In the genomic region with DNA sequence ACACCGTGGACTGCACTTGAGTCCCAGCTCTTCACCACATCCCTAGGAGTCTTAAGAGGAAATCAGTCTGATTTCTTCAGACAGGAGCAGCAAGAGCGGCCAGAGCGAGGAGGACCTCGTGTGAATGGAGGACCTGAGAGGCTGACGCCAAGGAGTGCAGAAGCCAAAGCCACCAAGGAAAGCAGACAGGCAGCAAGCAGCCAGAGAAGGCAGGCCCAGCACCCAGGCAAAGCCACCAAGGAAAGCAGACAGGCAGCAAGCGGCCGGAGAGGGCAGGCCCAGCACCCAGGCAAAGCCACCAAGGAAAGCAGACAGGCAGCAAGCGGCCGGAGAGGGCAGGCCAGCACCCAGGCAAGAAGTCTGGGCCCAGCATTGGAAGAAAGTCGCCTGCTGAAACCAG, we compare ENCODE assay signal across 20 cellular contexts. TPM values are rescaled to one million over a fixed set of nuclear protein-coding genes. Genes with fewer than 3 reads are reported as not detected.
DNase-seq lines count a peak whose midpoint lies in the region; ATAC-seq and TF ChIP-seq lines count a peak whose summit lies in the region.
"Had no signal": no experiment of that assay in that cellular context is flagged by ENCODE, and none has a peak within 500 bp of the region (broad histone marks: within the 10 kb centered on the region; RNA-seq: fewer than 3 reads in every experiment).

No MANE protein-coding gene starts in this region.

- POLR2A ChIA-PET in activated CD4-positive, alpha-beta T cell treated with anti-CD3 and anti-CD28 coated beads, Interleukin-2, amount 10 ng/mL, durations not matched to agents 7 days and 5 days (lab: Charles Lee), result no interaction called here
- POLR2A ChIA-PET in CD4-positive, alpha-beta memory T cell (lab: Charles Lee; ENCODE audit: partially characterized antibody), result no interaction called here

- H3K27ac Mint-ChIP-seq in activated CD4-positive, alpha-beta T cell treated with anti-CD3 and anti-CD28 coated beads, Interleukin-2, amount 10 ng/mL, durations not matched to agents 7 days and 5 days, result peak overlapping the region; percentile 31
- H3K27ac Mint-ChIP-seq in CD4-positive, alpha-beta memory T cell, result peak overlapping the region in 4 of 7 donors; percentile 16 to 66 (median 44)
- peak overlapping the region; percentile 59 for H3K27ac Mint-ChIP-seq in endothelial cell (ENCODE audit: unreplicated experiment)

- CTCF ChIA-PET in activated CD4-positive, alpha-beta T cell treated with anti-CD3 and anti-CD28 coated beads, Interleukin-2, amount 10 ng/mL, durations not matched to agents 7 days and 5 days (lab: Charles Lee), result interaction anchor here (2.3 to 2.9 kb wide), 2 partner anchors 14 kb away, joined by 9 to 16 read pairs; no protein-coding TSS in a partner anchor
- CTCF ChIA-PET in CD4-positive, alpha-beta memory T cell (lab: Charles Lee; ENCODE audit: partially characterized antibody), result interaction anchor here (1.2 to 3.2 kb wide), 2 partner anchors 11 to 36 kb away, joined by 3 to 13 read pairs; no protein-coding TSS in a partner anchor

- no peaks in the 10 kb centered on the region for H3K9me3 ChIP-seq in CD4-positive, alpha-beta memory T cell (ENCODE audit: control insufficient read depth in 1 of 2, low read length in 2 of 2)
- H3K9me3 ChIP-seq: BLaER1 treated with 17β-estradiol and CSF1 and Interleukin-3, amounts not matched to agents 10 nM and 100 nM had no signal

- H3K4me3 ChIP-seq in CD4-positive, alpha-beta memory T cell (ENCODE audit: low read length in 2 of 2), result no peak overlapping the region
- H3K4me3 ChIP-seq: BLaER1 treated with 17β-estradiol and CSF1 and Interleukin-3, amounts not matched to agents 10 nM and 100 nM had no signal

- intact Hi-C loops in CD4-positive, alpha-beta memory T cell (cut with micrococcal nuclease), result no loop called here
- intact Hi-C loops in posterior vena cava (cut with DNase I), result no loop called here

- peaks cover 4% of the 10 kb centered on the region for H3K4me1 Mint-ChIP-seq in activated CD4-positive, alpha-beta T cell treated with anti-CD3 and anti-CD28 coated beads, Interleukin-2, amount 10 ng/mL, durations not matched to agents 7 days and 5 days
- H3K4me1 Mint-ChIP-seq in CD4-positive, alpha-beta memory T cell, result peaks cover 0 to 4% (median under 1%) of the 10 kb centered on the region in 4 donors
- peaks cover 8% of the 10 kb centered on the region for H3K4me1 Mint-ChIP-seq in endothelial cell (ENCODE audit: unreplicated experiment)
- H3K4me1 Mint-ChIP-seq in activated T-cell treated with anti-CD3 and anti-CD28 coated beads, Interleukin-2, amount 50 U/mL, for 4 hours (ENCODE audit: low read depth), result peaks cover 4% of the 10 kb centered on the region

- ATAC-seq in activated T-cell treated with anti-CD3 and anti-CD28 coated beads, Interleukin-2, amount 50 U/mL, for 4 hours, result no peak

- H3K27me3 ChIP-seq in CD4-positive, alpha-beta memory T cell (ENCODE audit: insufficient read depth, low read length), result no peaks in the 10 kb centered on the region
- H3K27me3 ChIP-seq: BLaER1 treated with 17β-estradiol and CSF1 and Interleukin-3, amounts not matched to agents 10 nM and 100 nM had no signal

- H3K27ac ChIP-seq in CD4-positive, alpha-beta memory T cell (ENCODE audit: low read depth, low read length), result no peak overlapping the region
- H3K27ac ChIP-seq: KMS-11 had no signal

- peaks cover 14% of the 10 kb centered on the region for H3K36me3 Mint-ChIP-seq in activated CD4-positive, alpha-beta T cell treated with anti-CD3 and anti-CD28 coated beads, Interleukin-2, amount 10 ng/mL, durations not matched to agents 7 days and 5 days (ENCODE audit: low read depth)
- peaks cover 21 to 49% of the 10 kb centered on the region in 2 donors for H3K36me3 Mint-ChIP-seq in CD4-positive, alpha-beta memory T cell
- H3K36me3 Mint-ChIP-seq in endothelial cell (ENCODE audit: low read depth, unreplicated experiment), result peaks cover 27% of the 10 kb centered on the region
- peaks cover 24% of the 10 kb centered on the region for H3K36me3 Mint-ChIP-seq in activated T-cell treated with anti-CD3 and anti-CD28 coated beads, Interleukin-2, amount 50 U/mL, for 4 hours (ENCODE audit: insufficient read depth)

- no peaks in the 10 kb centered on the region for H3K4me1 ChIP-seq in CD4-positive, alpha-beta memory T cell (ENCODE audit: insufficient read depth, low read length)

- no peaks in the 10 kb centered on the region for H3K27me3 Mint-ChIP-seq in activated CD4-positive, alpha-beta T cell treated with anti-CD3 and anti-CD28 coated beads, Interleukin-2, amount 10 ng/mL, durations not matched to agents 7 days and 5 days
- no peaks in the 10 kb centered on the region for H3K27me3 Mint-ChIP-seq in CD4-positive, alpha-beta memory T cell
- H3K27me3 Mint-ChIP-seq in endothelial cell (ENCODE audit: unreplicated experiment), result peaks cover 6% of the 10 kb centered on the region
- H3K27me3 Mint-ChIP-seq in activated T-cell treated with anti-CD3 and anti-CD28 coated beads, Interleukin-2, amount 50 U/mL, for 4 hours (ENCODE audit: low read depth), result no peaks in the 10 kb centered on the region

- peaks cover 45% of the 10 kb centered on the region for H3K36me3 ChIP-seq in CD4-positive, alpha-beta memory T cell (ENCODE audit: insufficient read depth, low read length)

- no peaks in the 10 kb centered on the region for H3K9me3 Mint-ChIP-seq in activated CD4-positive, alpha-beta T cell treated with anti-CD3 and anti-CD28 coated beads, Interleukin-2, amount 10 ng/mL, durations not matched to agents 7 days and 5 days
- no peaks in the 10 kb centered on the region for H3K9me3 Mint-ChIP-seq in CD4-positive, alpha-beta memory T cell
- H3K9me3 Mint-ChIP-seq in endothelial cell (ENCODE audit: unreplicated experiment), result no peaks in the 10 kb centered on the region
- no peaks in the 10 kb centered on the region for H3K9me3 Mint-ChIP-seq in activated T-cell treated with anti-CD3 and anti-CD28 coated beads, Interleukin-2, amount 50 U/mL, for 4 hours

- DNase-seq in activated CD4-positive, alpha-beta T cell treated with anti-CD3 and anti-CD28 coated beads, Interleukin-2, amount 10 ng/mL, durations not matched to agents 7 days and 5 days, result no peak
- no peak for DNase-seq in activated CD4-positive, alpha-beta T cell treated with anti-CD3 and anti-CD28 coated beads, Interleukin-2, amount 50 U/mL, for 48 hours
- DNase-seq in CD4-positive, alpha-beta memory T cell, result no peak
- DNase-seq in endothelial cell (ENCODE audit: low spot score) (no peak), posterior vena cava (ENCODE audit: low spot score) (peak; percentile 54), NCI-H446 treated with DMSO at 0.1 percent for 48 hours (lab: John Stamatoyannopoulos, UW) (no peak), mucosa of gallbladder (ENCODE audit: low spot score) (no peak)
- no peak for DNase-seq in activated T-cell treated with anti-CD3 and anti-CD28 coated beads, Interleukin-2, amount 50 U/mL, for 4 hours
- DNase-seq: 8988T, DMS 273 treated with DMSO at 0.1 percent for 48 hours, GF-D8, GOT3, NCI-H1048, NCI-H1436 treated with DMSO at 0.1 percent for 48 hours, NCI-H2029 treated with DMSO at 0.1 percent for 48 hours, NCI-H2171 treated with DMSO at 0.1 percent for 48 hours, NCI-H748 treated with DMSO at 0.1 percent for 48 hours, RPMI8226 had no signal

- no peak overlapping the region for H3K4me3 Mint-ChIP-seq in activated CD4-positive, alpha-beta T cell treated with anti-CD3 and anti-CD28 coated beads, Interleukin-2, amount 10 ng/mL, durations not matched to agents 7 days and 5 days
- no peak overlapping the region for H3K4me3 Mint-ChIP-seq in CD4-positive, alpha-beta memory T cell
- peak overlapping the region; percentile 57 for H3K4me3 Mint-ChIP-seq in endothelial cell (ENCODE audit: unreplicated experiment)
- H3K4me3 Mint-ChIP-seq in activated T-cell treated with anti-CD3 and anti-CD28 coated beads, Interleukin-2, amount 50 U/mL, for 4 hours, result no peak overlapping the region

- TF ChIP-seq CTCF in endothelial cell (IDR thresholded peaks at IDR 0.05; ENCODE audit: unreplicated experiment), result no peak

RNA-seq across cellular contexts. Expression of a gene that starts 11.8 kb away (rescaled TPM):
- 10 to 100 TPM; 49.4 to 59.6 TPM for total RNA-seq in activated CD4-positive, alpha-beta T cell treated with anti-CD3 and anti-CD28 coated beads, Interleukin-2, amount 10 ng/mL, durations not matched to agents 7 days and 5 days
- total RNA-seq in CD4-positive, alpha-beta memory T cell, result 10 to 100 TPM; 40.1 to 42.6 TPM
- 10 to 100 TPM; 49.2 to 95.7 TPM for polyA plus RNA-seq in CD4-positive, alpha-beta memory T cell
- 21.6 TPM for total RNA-seq in endothelial cell (ENCODE audit: unreplicated experiment)
- 10 to 100 TPM; 28.9 to 33.6 TPM for total RNA-seq in posterior vena cava
- total RNA-seq in activated T-cell treated with anti-CD3 and anti-CD28 coated beads, Interleukin-2, amount 50 U/mL, for 4 hours, result 10 to 100 TPM; 28.8 to 35.2 (median 33.3) TPM
- 44.8 TPM for total RNA-seq in mucosa of gallbladder

RNA-seq across cellular contexts. Expression of a gene that starts 12.3 kb away (rescaled TPM):
- total RNA-seq in activated CD4-positive, alpha-beta T cell treated with anti-CD3 and anti-CD28 coated beads, Interleukin-2, amount 10 ng/mL, durations not matched to agents 7 days and 5 days, result 10 to 100 TPM; 52.0 to 60.4 TPM
- 10 to 100 TPM; 61.2 to 62.5 TPM for total RNA-seq in CD4-positive, alpha-beta memory T cell
- polyA plus RNA-seq in CD4-positive, alpha-beta memory T cell, result 10 to 100 TPM; 49.0 to 59.2 TPM
- total RNA-seq in endothelial cell (ENCODE audit: unreplicated experiment) (18.8 TPM), posterior vena cava (10 to 100 TPM; 36.0 to 49.2 TPM), mucosa of gallbladder (38.4 TPM)
- 10 to 100 TPM; 74.2 to 91.5 (median 81.2) TPM for total RNA-seq in activated T-cell treated with anti-CD3 and anti-CD28 coated beads, Interleukin-2, amount 50 U/mL, for 4 hours

RNA-seq across cellular contexts. Expression of a gene that starts 16.9 kb away (rescaled TPM):
- 10 to 100 TPM; 40.0 to 46.9 TPM for total RNA-seq in activated CD4-positive, alpha-beta T cell treated with anti-CD3 and anti-CD28 coated beads, Interleukin-2, amount 10 ng/mL, durations not matched to agents 7 days and 5 days
- total RNA-seq in CD4-positive, alpha-beta memory T cell, result 10 to 100 TPM; 42.1 to 43.9 TPM
- 10 to 100 TPM; 24.5 to 30.2 TPM for polyA plus RNA-seq in CD4-positive, alpha-beta memory T cell
- total RNA-seq in endothelial cell (ENCODE audit: unreplicated experiment) (53.1 TPM), posterior vena cava (10 to 100 TPM; 15.2 to 24.6 TPM), mucosa of gallbladder (67.8 TPM)
- 10 to 100 TPM; 50.8 to 51.4 (median 51.1) TPM for total RNA-seq in activated T-cell treated with anti-CD3 and anti-CD28 coated beads, Interleukin-2, amount 50 U/mL, for 4 hours

RNA-seq across cellular contexts. Expression of a gene that starts 17.0 kb away (rescaled TPM):
- total RNA-seq in activated CD4-positive, alpha-beta T cell treated with anti-CD3 and anti-CD28 coated beads, Interleukin-2, amount 10 ng/mL, durations not matched to agents 7 days and 5 days, result 100 to 1,000 TPM; 207 to 222 TPM
- 100 to 1,000 TPM; 156 to 169 TPM for total RNA-seq in CD4-positive, alpha-beta memory T cell
- polyA plus RNA-seq in CD4-positive, alpha-beta memory T cell, result 100 to 1,000 TPM; 121 to 141 TPM
- total RNA-seq in endothelial cell (ENCODE audit: unreplicated experiment) (239 TPM), posterior vena cava (100 to 1,000 TPM; 142 to 151 TPM), mucosa of gallbladder (160 TPM)
- total RNA-seq in activated T-cell treated with anti-CD3 and anti-CD28 coated beads, Interleukin-2, amount 50 U/mL, for 4 hours, result 100 to 1,000 TPM; 313 to 358 (median 327) TPM

RNA-seq across cellular contexts. Expression of a gene that starts 42.5 kb away (rescaled TPM):
- total RNA-seq in activated CD4-positive, alpha-beta T cell treated with anti-CD3 and anti-CD28 coated beads, Interleukin-2, amount 10 ng/mL, durations not matched to agents 7 days and 5 days, result 1 to 10 TPM; 3.7 to 6.3 TPM
- 10 to 100 TPM; 17.2 to 19.4 TPM for total RNA-seq in CD4-positive, alpha-beta memory T cell
- 10 to 100 TPM; 45.7 to 48.1 TPM for polyA plus RNA-seq in CD4-positive, alpha-beta memory T cell
- total RNA-seq in endothelial cell (ENCODE audit: unreplicated experiment), result 11.6 TPM
- total RNA-seq in posterior vena cava, result 1 to 10 TPM; 7.0 to 7.1 TPM
- 10 to 100 TPM; 12.0 to 15.3 (median 14.0) TPM for total RNA-seq in activated T-cell treated with anti-CD3 and anti-CD28 coated beads, Interleukin-2, amount 50 U/mL, for 4 hours
- 10.0 TPM for total RNA-seq in mucosa of gallbladder
